In the genomic region with DNA sequence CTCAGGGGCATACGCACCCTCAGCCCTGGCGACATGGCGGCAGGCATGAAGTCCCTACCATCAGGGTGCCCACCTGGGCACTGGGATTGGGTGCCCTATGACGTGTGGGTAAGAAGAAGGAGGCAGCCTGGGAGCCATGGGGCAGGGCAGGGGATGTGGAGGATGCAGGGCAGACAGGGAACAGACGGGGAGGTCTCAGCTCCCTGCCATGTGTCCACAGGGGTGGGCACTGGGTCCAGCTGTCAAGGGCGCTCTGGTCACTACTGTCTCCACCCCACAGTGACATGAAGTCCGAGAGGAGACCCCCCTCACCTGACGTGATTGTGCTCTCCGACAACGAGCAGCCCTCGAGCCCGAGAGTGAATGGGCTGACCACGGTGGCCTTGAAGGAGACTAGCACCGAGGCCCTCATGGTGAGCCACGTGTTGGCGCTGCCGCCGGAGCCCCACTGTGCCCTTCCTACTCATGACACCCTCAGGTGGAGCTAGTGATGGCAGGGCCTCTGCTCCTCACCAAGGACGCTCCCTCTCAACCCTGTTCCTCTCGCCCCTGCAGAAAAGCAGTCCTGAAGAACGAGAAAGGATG, we compare ENCODE assay signal across 21 cellular contexts. TPM values are rescaled to one million over a fixed set of nuclear protein-coding genes. Genes with fewer than 3 reads are reported as not detected.
"Had no signal": no experiment of that assay in that cellular context is flagged by ENCODE, and none has a peak within 500 bp of the region (broad histone marks: within the 10 kb centered on the region; RNA-seq: fewer than 3 reads in every experiment).

No MANE protein-coding gene starts in this region.

- H3K9me3 ChIP-seq: esophagus muscularis mucosa, gastrocnemius medialis, heart right ventricle, left lung, psoas muscle, sigmoid colon, thyroid gland, upper lobe of left lung, uterus had no signal

- H3K27me3 Mint-ChIP-seq: natural killer cell treated with Interleukin-12 subunit alpha and Interleukin-12 subunit beta and Interleukin-15 and Interleukin-18, amount 100 ng/mL, for 72 hours; stimulated activated naive B cell treated with anti-CD40 and anti-IgM and Interleukin-4, amounts not matched to agents 10 μg/mL and 1 μg/mL and 100 μg/mL, for 72 hours had no signal

- H3K27ac Mint-ChIP-seq: natural killer cell treated with Interleukin-12 subunit alpha and Interleukin-12 subunit beta and Interleukin-15 and Interleukin-18, amount 100 ng/mL, for 72 hours; stimulated activated naive B cell treated with anti-CD40 and anti-IgM and Interleukin-4, amounts not matched to agents 10 μg/mL and 1 μg/mL and 100 μg/mL, for 72 hours had no signal

- H3K36me3 Mint-ChIP-seq: natural killer cell treated with Interleukin-12 subunit alpha and Interleukin-12 subunit beta and Interleukin-15 and Interleukin-18, amount 100 ng/mL, for 72 hours had no signal

- H3K27ac ChIP-seq: epithelial cell of prostate, esophagus muscularis mucosa, gastrocnemius medialis, heart right ventricle, left lung, psoas muscle, sigmoid colon, skin epidermis, thyroid gland, upper lobe of left lung, uterus had no signal

- ATAC-seq: gastrocnemius medialis; left lung; natural killer cell treated with Interleukin-12 subunit alpha and Interleukin-12 subunit beta and Interleukin-15 and Interleukin-18, amount 100 ng/mL, for 72 hours; stimulated activated naive B cell treated with anti-CD40 and anti-IgM and Interleukin-4, amounts not matched to agents 10 μg/mL and 1 μg/mL and 100 μg/mL, for 72 hours had no signal

- DNase-seq: effector memory CD4-positive, alpha-beta T cell; gastrocnemius medialis; heart right ventricle; hypothalamus; islet precursor cell; mesenchymal stem cell; midbrain; sigmoid colon; stimulated activated CD4-positive, alpha-beta T cell treated with anti-CD3 and anti-CD28 coated beads, Interleukin-2, amount 100 ng/mL, for 24 hours; stimulated activated CD4-positive, alpha-beta T cell treated with anti-CD3 and anti-CD28 coated beads, Interleukin-4, amount 100 ng/mL, for 4 hours; stimulated activated naive B cell treated with anti-CD40 and anti-IgM and Interleukin-4, amounts not matched to agents 10 μg/mL and 1 μg/mL and 100 μg/mL, for 72 hours; thyroid gland; uterus had no signal

- H3K27me3 ChIP-seq: esophagus muscularis mucosa, gastrocnemius medialis, heart right ventricle, left lung, sigmoid colon, thyroid gland, upper lobe of left lung, uterus had no signal

- H3K4me3 Mint-ChIP-seq: natural killer cell treated with Interleukin-12 subunit alpha and Interleukin-12 subunit beta and Interleukin-15 and Interleukin-18, amount 100 ng/mL, for 72 hours had no signal

- H3K36me3 ChIP-seq: uterus had no signal

- H3K4me3 ChIP-seq: esophagus muscularis mucosa, gastrocnemius medialis, heart right ventricle, left lung, lung, psoas muscle, sigmoid colon, skin epidermis, thyroid gland, upper lobe of left lung, uterus had no signal

- H3K9me3 Mint-ChIP-seq: natural killer cell treated with Interleukin-12 subunit alpha and Interleukin-12 subunit beta and Interleukin-15 and Interleukin-18, amount 100 ng/mL, for 72 hours; stimulated activated naive B cell treated with anti-CD40 and anti-IgM and Interleukin-4, amounts not matched to agents 10 μg/mL and 1 μg/mL and 100 μg/mL, for 72 hours had no signal

RNA-seq across cellular contexts. Expression of a gene that starts 45.9 kb away (rescaled TPM):
- total RNA-seq: psoas muscle had no signal
